In genomic region chr9:35962126-35962906, GRCh38 we compare ENCODE assay signal across 11 cellular contexts. TPM values are rescaled to one million over a fixed set of nuclear protein-coding genes. Genes with fewer than 3 reads are reported as not detected.
A peak's percentile ranks its signal among the peaks of the same experiment; 100 is the strongest.
DNase-seq lines count a peak whose midpoint lies in the region; ATAC-seq, FAIRE-seq and TF ChIP-seq lines count a peak whose summit lies in the region.
"Had no signal": no experiment of that assay in that cellular context is flagged by ENCODE, and none has a peak within 500 bp of the region (broad histone marks: within the 10 kb centered on the region; RNA-seq: fewer than 3 reads in every experiment).

No MANE protein-coding gene starts in this region.

- H3K79me2 ChIP-seq in PC-3 (ENCODE audit: low read length) (no peaks in the 10 kb centered on the region), neural progenitor cell (ENCODE audit: low read depth) (no peaks in the 10 kb centered on the region), OCI-LY7 (ENCODE audit: insufficient read depth, low read depth, low read length) (no peaks in the 10 kb centered on the region)

- CTCF ChIA-PET in PC-3 (lab: Charles Lee) (no interaction called here), OCI-LY7 (lab: Charles Lee; ENCODE audit: unreplicated experiment) (no interaction called here)

- H3K9me3 ChIP-seq in PC-3 (ENCODE audit: low read length) = no peaks in the 10 kb centered on the region
- H3K9me3 ChIP-seq in esophagus muscularis mucosa = no peaks in the 10 kb centered on the region
- no peaks in the 10 kb centered on the region for H3K9me3 ChIP-seq in neural progenitor cell (ENCODE audit: low read depth)
- no peaks in the 10 kb centered on the region for H3K9me3 ChIP-seq in OCI-LY7 (ENCODE audit: low read length)
- H3K9me3 ChIP-seq: ascending aorta had no signal

- no peak for TF ChIP-seq CTCF in PC-3 (conservative IDR thresholded peaks at IDR 0.05; ENCODE audit: low read depth, low read length)
- TF ChIP-seq CTCF in esophagus muscularis mucosa (IDR thresholded peaks at IDR 0.05) = no peak
- no peak for TF ChIP-seq CTCF in neural progenitor cell (IDR thresholded peaks at IDR 0.05)
- TF ChIP-seq CTCF in OCI-LY7 (conservative IDR thresholded peaks at IDR 0.05; ENCODE audit: low read length) = no peak

- FAIRE-seq in RCC 7860 (lab: Jason Lieb, UNC) = no peak

- no peak overlapping the region for H3K4me3 ChIP-seq in PC-3 (ENCODE audit: low read length)
- H3K4me3 ChIP-seq in esophagus muscularis mucosa = peak overlapping the region in 3 of 4 donors; percentile 20 to 26 (median 23)
- H3K4me3 ChIP-seq in neural progenitor cell = no peak overlapping the region
- no peak overlapping the region for H3K4me3 ChIP-seq in OCI-LY7 (ENCODE audit: low read depth, low read length, poor library complexity, severe bottlenecking)
- H3K4me3 ChIP-seq: ascending aorta had no signal

- H3K4me2 ChIP-seq in PC-3 (ENCODE audit: low read length) = peak overlapping the region; percentile 49
- H3K4me2 ChIP-seq in neural progenitor cell = peak overlapping the region; percentile 31
- H3K4me2 ChIP-seq in OCI-LY7 (ENCODE audit: low read length) = no peak overlapping the region

- H3F3A ChIP-seq in PC-3 (ENCODE audit: low read length, unreplicated experiment) (no peaks in the 10 kb centered on the region), neural progenitor cell (ENCODE audit: low read depth) (no peaks in the 10 kb centered on the region)

- no peak overlapping the region for H3K9ac ChIP-seq in PC-3 (ENCODE audit: low read length)
- no peak overlapping the region for H3K9ac ChIP-seq in neural progenitor cell

- H3K9me2 ChIP-seq in PC-3 (replicated peaks; ENCODE audit: low read length) (no peaks in the 10 kb centered on the region), OCI-LY7 (ENCODE audit: insufficient read depth, low read length) (no peaks in the 10 kb centered on the region)

- H3K27me3 Mint-ChIP-seq in neural progenitor cell (ENCODE audit: insufficient read depth, low read depth) = peaks cover 6% of the 10 kb centered on the region
- H3K27me3 Mint-ChIP-seq in activated T-helper 17 cell treated with anti-CD3 and anti-CD28 coated beads, Interleukin-2, amount 50 U/mL, for 72 hours = peaks cover 6% of the 10 kb centered on the region

- H3K27ac Mint-ChIP-seq in neural progenitor cell = no peak overlapping the region
- no peak overlapping the region for H3K27ac Mint-ChIP-seq in activated T-helper 17 cell treated with anti-CD3 and anti-CD28 coated beads, Interleukin-2, amount 50 U/mL, for 72 hours

- H3K36me3 ChIP-seq in PC-3 (ENCODE audit: low read depth, low read length) (no peaks in the 10 kb centered on the region), esophagus muscularis mucosa (no peaks in the 10 kb centered on the region), neural progenitor cell (no peaks in the 10 kb centered on the region), OCI-LY7 (ENCODE audit: insufficient read depth, low read length) (no peaks in the 10 kb centered on the region)
- H3K36me3 ChIP-seq: ascending aorta had no signal

- no peak overlapping the region for H3K27ac ChIP-seq in PC-3 (ENCODE audit: low read length)
- peak overlapping the region in 1 of 4 donors; percentile 39 for H3K27ac ChIP-seq in esophagus muscularis mucosa (replicated peaks in 1 of 4)
- H3K27ac ChIP-seq in neural progenitor cell = no peak overlapping the region
- no peak overlapping the region for H3K27ac ChIP-seq in OCI-LY7 (ENCODE audit: low read depth, low read length, poor library complexity, severe bottlenecking)
- H3K27ac ChIP-seq: ascending aorta had no signal

- H3K4me1 Mint-ChIP-seq in neural progenitor cell = peaks cover 4% of the 10 kb centered on the region
- H3K4me1 Mint-ChIP-seq in activated T-helper 17 cell treated with anti-CD3 and anti-CD28 coated beads, Interleukin-2, amount 50 U/mL, for 72 hours = no peaks in the 10 kb centered on the region

- no peak overlapping the region for H3K4me3 Mint-ChIP-seq in neural progenitor cell
- H3K4me3 Mint-ChIP-seq in activated T-helper 17 cell treated with anti-CD3 and anti-CD28 coated beads, Interleukin-2, amount 50 U/mL, for 72 hours = no peak overlapping the region

- POLR2A ChIA-PET in PC-3 (lab: Charles Lee; ENCODE audit: unreplicated experiment) (no interaction called here), OCI-LY7 (lab: Charles Lee) (no interaction called here)

- TF ChIP-seq EP300 in esophagus muscularis mucosa (IDR thresholded peaks at IDR 0.05) = no peak

- no peaks in the 10 kb centered on the region for H4K20me1 ChIP-seq in PC-3 (ENCODE audit: low read length)
- no peaks in the 10 kb centered on the region for H4K20me1 ChIP-seq in neural progenitor cell (ENCODE audit: low read depth)
- H4K20me1 ChIP-seq in OCI-LY7 (ENCODE audit: insufficient read depth, low read length) = no peaks in the 10 kb centered on the region

- intact Hi-C loops in PC-3 (cut with micrococcal nuclease) (no loop called here), esophagus muscularis mucosa (cut with DNase I) (no loop called here), OCI-LY7 (cut with micrococcal nuclease; ENCODE audit: unreplicated experiment) (no loop called here)

- no TSS peak for BruUV-seq in PC-3 (replicated peaks; lab: Mats Ljungman, UMichigan)
- no TSS peak for BruUV-seq in OCI-LY7 (replicated peaks; lab: Mats Ljungman, UMichigan)

- H2AFZ ChIP-seq in PC-3 (ENCODE audit: low read length) = no peak overlapping the region
- peak overlapping the region; percentile 92 for H2AFZ ChIP-seq in neural progenitor cell (replicated peaks)
- no peak overlapping the region for H2AFZ ChIP-seq in OCI-LY7 (ENCODE audit: low read length)

- 40% methylated on average over 19 of the region's 23 CpGs for WGBS in esophagus muscularis mucosa

- no peaks in the 10 kb centered on the region for H3K36me3 Mint-ChIP-seq in neural progenitor cell
- no peaks in the 10 kb centered on the region for H3K36me3 Mint-ChIP-seq in activated T-helper 17 cell treated with anti-CD3 and anti-CD28 coated beads, Interleukin-2, amount 50 U/mL, for 72 hours (ENCODE audit: low read depth)

- H3K27me3 ChIP-seq in PC-3 (ENCODE audit: low read length) (no peaks in the 10 kb centered on the region), esophagus muscularis mucosa (peaks cover 0 to 22% (median 0%) of the 10 kb centered on the region in 4 donors), neural progenitor cell (peaks cover 46% of the 10 kb centered on the region)
- H3K27me3 ChIP-seq: ascending aorta had no signal

- no peaks in the 10 kb centered on the region for H3K9me3 Mint-ChIP-seq in neural progenitor cell
- no peaks in the 10 kb centered on the region for H3K9me3 Mint-ChIP-seq in activated T-helper 17 cell treated with anti-CD3 and anti-CD28 coated beads, Interleukin-2, amount 50 U/mL, for 72 hours

- DNase-seq in EH (ENCODE audit: low read depth) (peak; percentile 88), PC-3 (peak; percentile 56), esophagus muscularis mucosa (ENCODE audit: extremely low spot score) (no peak), neural progenitor cell (ENCODE audit: low spot score) (peak; percentile 48), OCI-LY7 (ENCODE audit: low spot score) (no peak), COLO829 (ENCODE audit: low spot score) (no peak), RCC 7860 (ENCODE audit: low spot score) (no peak)
- DNase-seq: activated CD4-positive, CD25-positive, alpha-beta regulatory T cell treated with anti-CD3 and anti-CD28 coated beads, Interleukin-2, amount 50 U/mL, for 72 hours; GDM1 had no signal

- TF ChIP-seq POLR2A in esophagus muscularis mucosa (IDR thresholded peaks at IDR 0.05; ENCODE audit: low read depth) = no peak

- ATAC-seq in PC-3 = peak; percentile 65
- no peak for ATAC-seq in activated T-helper 17 cell treated with anti-CD3 and anti-CD28 coated beads, Interleukin-2, amount 50 U/mL, for 72 hours (replicated peaks)

- H3K4me1 ChIP-seq in PC-3 (ENCODE audit: insufficient read depth, low read length) (no peaks in the 10 kb centered on the region; the same call in 1 of the 2 replicates), esophagus muscularis mucosa (peaks cover 0 to 11% (median 10%) of the 10 kb centered on the region in 4 donors), neural progenitor cell (no peaks in the 10 kb centered on the region), OCI-LY7 (ENCODE audit: insufficient read depth, low read length, poor library complexity, severe bottlenecking) (no peaks in the 10 kb centered on the region)
- H3K4me1 ChIP-seq: ascending aorta had no signal

RNA-seq across cellular contexts. Expression of gene OR2S2, which starts 4.4 kb away (rescaled TPM):
- total RNA-seq in PC-3 (2014; rRNA removed) (not detected in 2 replicates), esophagus muscularis mucosa (not detected), neural progenitor cell (ENCODE audit: low replicate concordance) (not detected in 2 replicates), OCI-LY7 (2022) (not detected in 2 replicates)
- total RNA-seq in OCI-LY7 (2014; rRNA removed; shearing (Covaris generic)) = not detected in 2 replicates
- total RNA-seq in activated T-helper 17 cell treated with anti-CD3 and anti-CD28 coated beads, Interleukin-2, amount 50 U/mL, for 72 hours = not detected
- total RNA-seq: ascending aorta had no signal

RNA-seq across cellular contexts. Expression of gene SPAAR, which starts 53.0 kb away (rescaled TPM):
- total RNA-seq in PC-3 (2014; rRNA removed) (0.35 TPM in 1 of 2 replicates, not detected in the other), esophagus muscularis mucosa (1 to 10 TPM; 2.1 to 5.7 (median 2.8) TPM), neural progenitor cell (ENCODE audit: low replicate concordance) (0.22 TPM in 1 of 2 replicates, not detected in the other), OCI-LY7 (2022) (not detected in 2 replicates)
- not detected in 2 replicates for total RNA-seq in OCI-LY7 (2014; rRNA removed; shearing (Covaris generic))
- not detected for total RNA-seq in activated T-helper 17 cell treated with anti-CD3 and anti-CD28 coated beads, Interleukin-2, amount 50 U/mL, for 72 hours

RNA-seq across cellular contexts. Expression of gene HRCT1, which starts 56.3 kb away (rescaled TPM):
- total RNA-seq in PC-3 (2014; rRNA removed) (1.7 TPM in 2 replicates), esophagus muscularis mucosa (10 to 100 TPM in 2 of 4 donors, 1 to 10 TPM in 2; 3.7 to 53.0 (median 15.6) TPM), neural progenitor cell (ENCODE audit: low replicate concordance) (not detected in 2 replicates), OCI-LY7 (2022) (not detected in 2 replicates)
- total RNA-seq in OCI-LY7 (2014; rRNA removed; shearing (Covaris generic)) = not detected in 2 replicates
- total RNA-seq in activated T-helper 17 cell treated with anti-CD3 and anti-CD28 coated beads, Interleukin-2, amount 50 U/mL, for 72 hours = not detected

Comparison
In these comparisons a context has a peak if more than half of its experiments do, and no peak if none do; other contexts are left out.
1. DNase-seq: peak in EH (single experiment), PC-3 (single experiment) and neural progenitor cell (single experiment); none in esophagus muscularis mucosa (single experiment), OCI-LY7 (single experiment), COLO829 (single experiment) and RCC 7860 (single experiment).
2. H3K4me3 ChIP-seq: peak in esophagus muscularis mucosa (3 of 4); none in PC-3 (single experiment), neural progenitor cell (single experiment) and OCI-LY7 (single experiment).